ENCODE assay signal across 12 cellular contexts in the genomic region with DNA sequence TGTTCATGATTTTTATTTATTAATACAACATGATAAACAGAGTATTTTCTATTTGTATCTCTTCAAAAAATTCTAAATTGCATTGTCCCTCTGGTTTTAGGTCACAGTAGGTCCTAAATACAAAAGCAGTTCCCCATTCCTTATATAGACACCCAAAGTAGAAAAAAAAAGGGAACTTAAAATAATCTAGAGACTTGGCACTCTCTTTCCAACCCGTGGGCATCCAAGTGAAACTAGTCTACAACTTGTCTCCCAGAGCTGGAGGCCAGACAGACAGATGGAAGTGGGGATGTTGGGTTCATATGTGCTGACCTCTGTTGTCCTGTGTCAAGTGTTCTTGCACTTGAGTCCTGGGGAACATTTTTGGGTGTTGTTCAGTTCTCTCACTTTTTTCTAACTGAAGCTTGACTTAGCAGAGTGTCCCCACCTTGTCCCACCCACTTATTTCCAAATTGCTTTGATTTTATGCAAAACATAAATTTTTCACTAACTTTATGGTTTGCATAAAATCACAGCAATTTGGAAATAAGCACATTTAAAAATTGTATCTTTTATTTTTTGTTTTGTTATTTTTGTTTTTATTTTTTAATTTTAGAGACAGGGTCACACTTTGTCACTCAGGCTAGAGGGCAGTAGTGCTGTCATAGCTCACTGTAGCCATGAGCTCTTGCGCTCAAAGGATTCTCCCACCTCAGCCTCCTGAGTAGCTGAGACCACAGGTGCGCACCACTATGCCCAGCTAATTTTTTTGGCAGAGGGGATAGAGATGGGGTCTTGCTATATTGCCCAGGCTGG. TPM values are rescaled to one million over a fixed set of nuclear protein-coding genes. Genes with fewer than 3 reads are reported as not detected.
DNase-seq lines count a peak whose midpoint lies in the region; ATAC-seq, FAIRE-seq and TF ChIP-seq lines count a peak whose summit lies in the region.
"Had no signal": no experiment of that assay in that cellular context is flagged by ENCODE, and none has a peak within 500 bp of the region (broad histone marks: within the 10 kb centered on the region; RNA-seq: fewer than 3 reads in every experiment).

No MANE protein-coding gene starts in this region.

- intact Hi-C loops in CD4-positive, alpha-beta memory T cell (cut with micrococcal nuclease) = loop anchor here (10.0 kb wide), 1 partner anchor 1854 kb away; no protein-coding TSS in a partner anchor
- intact Hi-C loops in mucosa of descending colon (cut with DNase I, micrococcal nuclease) = no loop called here

- no peak for FAIRE-seq in HTR-8/SVneo (lab: Jason Lieb, UNC)
- FAIRE-seq: frontal cortex had no signal

- no peaks in the 10 kb centered on the region for H3K9me3 ChIP-seq in CD4-positive, alpha-beta memory T cell (ENCODE audit: control insufficient read depth in 1 of 2, low read length in 2 of 2)
- no peaks in the 10 kb centered on the region for H3K9me3 ChIP-seq in mucosa of descending colon

- H3K36me3 Mint-ChIP-seq in CD4-positive, alpha-beta memory T cell = peaks cover 20% of the 10 kb centered on the region in 2 donors

- DNase-seq in CD4-positive, alpha-beta memory T cell = peak in 1 of 5 donors; percentile 42
- DNase-seq in UCSD-AML1 (lab: John Stamatoyannopoulos, UW; ENCODE audit: unreplicated experiment) (peak; percentile 31), mucosa of descending colon (no peak), NCI-H1105 (lab: John Stamatoyannopoulos, UW) (no peak), HTR-8/SVneo (ENCODE audit: insufficient read length, low spot score) (no peak), SW 1271 (lab: John Stamatoyannopoulos, UW) (no peak)
- DNase-seq: DMS53, NCI-H345 had no signal

- no peak overlapping the region for H3K4me3 ChIP-seq in CD4-positive, alpha-beta memory T cell (ENCODE audit: low read length in 2 of 2)
- no peak overlapping the region for H3K4me3 ChIP-seq in mucosa of descending colon

- peaks cover 0 to 6% (median 0%) of the 10 kb centered on the region in 8 donors for H3K9me3 Mint-ChIP-seq in CD4-positive, alpha-beta memory T cell

- POLR2A ChIA-PET in CD4-positive, alpha-beta memory T cell (lab: Charles Lee; ENCODE audit: partially characterized antibody) = interaction anchor here (0.6 to 9.0 kb wide), 8 partner anchors 10 to 52 kb away, joined by 3 to 167 read pairs (median 8); a partner anchor contains a TSS

- no peak for TF ChIP-seq CTCF in mucosa of descending colon (IDR thresholded peaks at IDR 0.05)

- H3K4me1 ChIP-seq in CD4-positive, alpha-beta memory T cell (ENCODE audit: insufficient read depth, low read length) = peaks cover 94% of the 10 kb centered on the region
- no peaks in the 10 kb centered on the region for H3K4me1 ChIP-seq in mucosa of descending colon (ENCODE audit: low read depth)

- H3K27me3 ChIP-seq in CD4-positive, alpha-beta memory T cell (ENCODE audit: insufficient read depth, low read length) = no peaks in the 10 kb centered on the region

- H3K36me3 ChIP-seq in CD4-positive, alpha-beta memory T cell (ENCODE audit: insufficient read depth, low read length) = no peaks in the 10 kb centered on the region
- H3K36me3 ChIP-seq in mucosa of descending colon (ENCODE audit: low read depth) = no peaks in the 10 kb centered on the region

- CTCF ChIA-PET in CD4-positive, alpha-beta memory T cell (lab: Charles Lee; ENCODE audit: partially characterized antibody) = interaction anchor here (0.8 to 1.5 kb wide), 3 partner anchors 10 to 33 kb away, joined by 3 read pairs; no protein-coding TSS in a partner anchor

- peak overlapping the region; percentile 51 for H3K27ac ChIP-seq in CD4-positive, alpha-beta memory T cell (ENCODE audit: low read depth, low read length)

- no peaks in the 10 kb centered on the region for H3K27me3 Mint-ChIP-seq in CD4-positive, alpha-beta memory T cell

- peak; percentile 27 for ATAC-seq in HG02798 (IDR thresholded peaks at IDR 0.05; ENCODE audit: poor library complexity, unreplicated experiment)
- ATAC-seq in mucosa of descending colon = peak; percentile 40
- no peak for ATAC-seq in GM18907 (IDR thresholded peaks at IDR 0.05; ENCODE audit: unreplicated experiment)

- peak overlapping the region in 7 of 8 donors; percentile 34 to 78 (median 67) for H3K4me3 Mint-ChIP-seq in CD4-positive, alpha-beta memory T cell

- H3K27ac Mint-ChIP-seq in CD4-positive, alpha-beta memory T cell = peak overlapping the region; percentile 53 to 97 (median 87)

- peaks cover 54 to 74% (median 65%) of the 10 kb centered on the region in 4 donors for H3K4me1 Mint-ChIP-seq in CD4-positive, alpha-beta memory T cell

RNA-seq across cellular contexts. Expression of a gene that starts 43.0 kb away (rescaled TPM):
- total RNA-seq in CD4-positive, alpha-beta memory T cell = 100 to 1,000 TPM; 106 TPM
- polyA plus RNA-seq in CD4-positive, alpha-beta memory T cell = 10 to 100 TPM; 30.6 to 85.9 TPM
- total RNA-seq in mucosa of descending colon = 1 to 10 TPM; 2.9 to 8.4 (median 8.1) TPM
- total RNA-seq: myocyte had no signal

Comparison
In these comparisons a context has a peak if more than half of its experiments do, and no peak if none do; other contexts are left out.
1. RNA of a gene that starts 43.0 kb away (total RNA-seq): 106 TPM in CD4-positive, alpha-beta memory T cell; 2.9 to 8.4 TPM in mucosa of descending colon; every median in the first group is over 10 times any median in the second.